Comparison of ENCODE assay signal across 9 cellular contexts in genomic region chr3:183085634-183086390, GRCh38. TPM values are rescaled to one million over a fixed set of nuclear protein-coding genes. Genes with fewer than 3 reads are reported as not detected.
A peak's percentile ranks its signal among the peaks of the same experiment; 100 is the strongest.
DNase-seq lines count a peak whose midpoint lies in the region; ATAC-seq and TF ChIP-seq lines count a peak whose summit lies in the region.
"Had no signal": no experiment of that assay in that cellular context is flagged by ENCODE, and none has a peak within 500 bp of the region (broad histone marks: within the 10 kb centered on the region; RNA-seq: fewer than 3 reads in every experiment).

No MANE protein-coding gene starts in this region.

- H3K27me3 Mint-ChIP-seq in nephron progenitor cell (ENCODE audit: low read depth, poor library complexity): no peaks in the 10 kb centered on the region
- H3K27me3 Mint-ChIP-seq: brain had no signal

- peaks cover 6% of the 10 kb centered on the region for H3K9me3 Mint-ChIP-seq in nephron progenitor cell

- H3K36me3 Mint-ChIP-seq in nephron progenitor cell (ENCODE audit: low read depth): peaks cover 81% of the 10 kb centered on the region

- H3K4me1 Mint-ChIP-seq in nephron progenitor cell: no peaks in the 10 kb centered on the region
- H3K4me1 Mint-ChIP-seq: brain had no signal

- peak overlapping the region; percentile 4 for H3K27ac Mint-ChIP-seq in nephron progenitor cell
- H3K27ac Mint-ChIP-seq: brain had no signal

- no peak for ATAC-seq in HG02798 (IDR thresholded peaks at IDR 0.05; ENCODE audit: poor library complexity, unreplicated experiment)

- no peak overlapping the region for H3K4me3 Mint-ChIP-seq in nephron progenitor cell
- H3K4me3 Mint-ChIP-seq: brain had no signal

- no peak overlapping the region for H3K4me3 ChIP-seq in Jurkat, Clone E6-1 (ENCODE audit: low read length)

- DNase-seq in DMS 273 (lab: John Stamatoyannopoulos, UW; ENCODE audit: unreplicated experiment): peak; percentile 58
- no peak for DNase-seq in DMS 273 treated with DMSO at 0.1 percent for 48 hours (lab: John Stamatoyannopoulos, UW)
- DNase-seq in Jurkat, Clone E6-1 (ENCODE audit: low read depth, low spot score): peak; percentile 39
- peak; percentile 62 for DNase-seq in astrocyte of the hippocampus (ENCODE audit: low read depth, low spot score)
- DNase-seq in nephron progenitor cell: peak; percentile 31
- DNase-seq in activated naive CD4-positive, alpha-beta T cell treated with Interleukin-2 at 50 U/mL for 16 hours: no peak
- DNase-seq in kidney glomerular epithelial cell (lab: John Stamatoyannopoulos, UW): no peak

- TF ChIP-seq CTCF in nephron progenitor cell (IDR thresholded peaks at IDR 0.05): peak; percentile 52

RNA-seq across cellular contexts. Expression of gene MCCC1, which starts 13.5 kb away (rescaled TPM):
- polyA plus RNA-seq in Jurkat, Clone E6-1 (2012; ENCODE audit: insufficient read depth, insufficient read length): 26.5 TPM

Comparison
In these comparisons a context has a peak if more than half of its experiments do, and no peak if none do; other contexts are left out.
1. DNase-seq: peak in DMS 273 (single experiment), Jurkat, Clone E6-1 (single experiment), astrocyte of the hippocampus (single experiment) and nephron progenitor cell (single experiment); none in DMS 273 treated with DMSO at 0.1 percent for 48 hours (single experiment), activated naive CD4-positive, alpha-beta T cell treated with Interleukin-2 at 50 U/mL for 16 hours (single experiment) and kidney glomerular epithelial cell (single experiment).